6 cellular contexts compared by ENCODE assay signal in the genomic region with DNA sequence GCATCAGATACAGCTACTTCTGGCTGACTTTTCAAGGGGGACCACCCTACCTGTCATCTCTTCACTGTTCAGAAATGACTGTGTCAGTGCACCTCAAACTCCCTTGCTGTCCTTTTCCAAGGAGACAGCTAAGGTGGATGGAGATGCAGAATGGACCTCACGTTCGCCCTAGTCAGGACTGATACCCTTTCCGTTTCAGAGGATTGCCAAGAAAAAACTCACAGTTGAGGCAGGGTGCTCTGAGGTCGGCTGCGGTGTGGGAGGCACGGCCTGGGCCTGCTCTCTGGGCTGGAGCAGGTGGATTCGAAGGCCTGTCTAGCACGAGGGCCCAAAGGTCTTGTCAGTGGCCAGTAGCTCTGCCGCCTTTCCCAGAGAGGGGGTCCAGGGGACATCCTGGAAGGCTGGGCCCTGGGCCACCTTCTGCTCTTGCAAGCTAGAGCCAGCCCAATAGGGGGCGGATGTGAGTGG. TPM values are rescaled to one million over a fixed set of nuclear protein-coding genes. Genes with fewer than 3 reads are reported as not detected.
DNase-seq lines count a peak whose midpoint lies in the region; ATAC-seq, FAIRE-seq and TF ChIP-seq lines count a peak whose summit lies in the region.

No MANE protein-coding gene starts in this region.

- H4K20me1 ChIP-seq in keratinocyte (ENCODE audit: control insufficient read depth, extremely low read depth, insufficient read depth, low read length): no peaks in the 10 kb centered on the region

- ATAC-seq in HG02759 (IDR thresholded peaks at IDR 0.05; ENCODE audit: unreplicated experiment): peak; percentile 69
- peak; percentile 1 to 6 for ATAC-seq in activated T-cell treated with anti-CD3 and anti-CD28 coated beads, Interleukin-2, amount 50 U/mL, for 4 hours

- H3K4me1 Mint-ChIP-seq in activated T-cell treated with anti-CD3 and anti-CD28 coated beads, Interleukin-2, amount 50 U/mL, for 4 hours (ENCODE audit: low read depth): peaks cover 35% of the 10 kb centered on the region

- peaks cover 17% of the 10 kb centered on the region for H3K36me3 Mint-ChIP-seq in activated T-cell treated with anti-CD3 and anti-CD28 coated beads, Interleukin-2, amount 50 U/mL, for 4 hours (ENCODE audit: insufficient read depth)

- H3K27ac ChIP-seq in keratinocyte (ENCODE audit: control insufficient read depth, insufficient read depth, low read length) (no peak overlapping the region), temporal lobe (ENCODE audit: low read depth, low read length) (peak overlapping the region; percentile 63)

- H3K4me1 ChIP-seq in keratinocyte (ENCODE audit: control insufficient read depth, extremely low read depth, insufficient read depth, low read length): peaks cover 3% of the 10 kb centered on the region

- H3K27me3 Mint-ChIP-seq in activated T-cell treated with anti-CD3 and anti-CD28 coated beads, Interleukin-2, amount 50 U/mL, for 4 hours (ENCODE audit: low read depth): no peaks in the 10 kb centered on the region

- TF ChIP-seq CTCF in keratinocyte (optimal IDR thresholded peaks at IDR 0.05 in 1 of 3, IDR thresholded peaks at IDR 0.05 in 1 of 3, conservative IDR thresholded peaks at IDR 0.05 in 1 of 3; ENCODE audit: extremely low read depth in 1 of 3, insufficient read depth in 2 of 3, low read length in 3 of 3): peak in 1 of 3 experiments; percentile 67

- H2AFZ ChIP-seq in keratinocyte (ENCODE audit: control insufficient read depth, low read length): no peak overlapping the region

- H3K4me3 ChIP-seq in keratinocyte (ENCODE audit: control insufficient read depth in 2 of 3, extremely low read depth in 1 of 3, insufficient read depth in 2 of 3, low read depth in 1 of 3, low read length in 3 of 3): peak overlapping the region; percentile 46 to 72 (median 66)

- H3K9ac ChIP-seq in keratinocyte (ENCODE audit: control insufficient read depth, extremely low read depth, insufficient read depth, low read length): no peak overlapping the region

- no peak for FAIRE-seq in keratinocyte (lab: Jason Lieb, UNC)

- peak overlapping the region; percentile 97 for H3K4me3 Mint-ChIP-seq in activated T-cell treated with anti-CD3 and anti-CD28 coated beads, Interleukin-2, amount 50 U/mL, for 4 hours

- no peaks in the 10 kb centered on the region for H3K9me3 Mint-ChIP-seq in activated T-cell treated with anti-CD3 and anti-CD28 coated beads, Interleukin-2, amount 50 U/mL, for 4 hours

- no peaks in the 10 kb centered on the region for H3K9me3 ChIP-seq in keratinocyte (ENCODE audit: control insufficient read depth, low read depth, low read length)

- no peaks in the 10 kb centered on the region for H3K9me1 ChIP-seq in keratinocyte (ENCODE audit: control insufficient read depth, extremely low read depth, insufficient read depth, low read length)

- peak overlapping the region; percentile 86 for H3K4me2 ChIP-seq in keratinocyte (ENCODE audit: control insufficient read depth, extremely low read depth, insufficient read depth, low read depth, low read length)

- H3K36me3 ChIP-seq in keratinocyte (ENCODE audit: control insufficient read depth in 2 of 2, extremely low read depth in 1 of 2, insufficient read depth in 2 of 2, low read length in 2 of 2): peaks cover 17 to 25% of the 10 kb centered on the region in 2 experiments

- peak; percentile 76 for DNase-seq in activated T-cell treated with anti-CD3 and anti-CD28 coated beads, Interleukin-2, amount 50 U/mL, for 4 hours
- DNase-seq in keratinocyte (ENCODE audit: low read depth, low spot score) (no peak), NCI-H2171 treated with DMSO at 0.1 percent for 48 hours (lab: John Stamatoyannopoulos, UW) (no peak), AML-193 (lab: John Stamatoyannopoulos, UW) (no peak)

- H3K79me2 ChIP-seq in keratinocyte (ENCODE audit: control insufficient read depth, insufficient read depth, low read length): peaks cover 1% of the 10 kb centered on the region

- H3K27me3 ChIP-seq in keratinocyte (ENCODE audit: control insufficient read depth, extremely low read depth, insufficient read depth, low read length): no peaks in the 10 kb centered on the region

- dilution Hi-C loops in keratinocyte (cut with MboI; ENCODE audit: extremely low pct_ligation_motif_present, low sequenced_read_pairs): no loop called here

RNA-seq across cellular contexts. Expression of gene MSMP, which starts 2.2 kb away (rescaled TPM):
- total RNA-seq in activated T-cell treated with anti-CD3 and anti-CD28 coated beads, Interleukin-2, amount 50 U/mL, for 4 hours: 1 to 10 TPM in 1 of 3 donors, under 1 TPM in 2; 0.84 to 1.4 (median 0.86) TPM
- polyA plus RNA-seq in keratinocyte: not detected in 3 replicates
- polyA plus RNA-seq in keratinocyte (2011; ENCODE audit: low read depth): 0.57 TPM
- not detected in 2 replicates for polyA plus RNA-seq in keratinocyte (2011; cell fraction: cytosol; rRNA removed)
- not detected in 2 replicates for polyA plus RNA-seq in keratinocyte (2011; cell fraction: nucleus; rRNA removed)
- not detected in 2 replicates for polyA plus RNA-seq in keratinocyte (2012; ENCODE audit: low replicate concordance)
- not detected in 3 replicates for polyA minus RNA-seq in keratinocyte
- polyA minus RNA-seq in keratinocyte (2011; cell fraction: cytosol; rRNA and poly(A)+ RNA removed): not detected
- polyA minus RNA-seq in keratinocyte (2011; cell fraction: nucleus; rRNA and poly(A)+ RNA removed): not detected in 2 replicates
- total RNA-seq in temporal lobe: not detected

RNA-seq across cellular contexts. Expression of gene RGP1, which starts 7.2 kb away (rescaled TPM):
- 10 to 100 TPM; 14.3 to 15.3 (median 14.6) TPM for total RNA-seq in activated T-cell treated with anti-CD3 and anti-CD28 coated beads, Interleukin-2, amount 50 U/mL, for 4 hours
- 17.6 to 19.8 TPM (median 18.3 TPM) in 3 replicates for polyA plus RNA-seq in keratinocyte
- polyA plus RNA-seq in keratinocyte (2011; ENCODE audit: low read depth): 3.1 TPM
- polyA plus RNA-seq in keratinocyte (2011; cell fraction: cytosol; rRNA removed): 16.4 and 17.6 TPM in 2 replicates
- 33.5 and 35.2 TPM in 2 replicates for polyA plus RNA-seq in keratinocyte (2011; cell fraction: nucleus; rRNA removed)
- polyA plus RNA-seq in keratinocyte (2012; ENCODE audit: low replicate concordance): 9.1 and 17.9 TPM in 2 replicates
- 21.6 to 42.2 TPM (median 24.7 TPM) in 3 replicates for polyA minus RNA-seq in keratinocyte
- 13.2 TPM for polyA minus RNA-seq in keratinocyte (2011; cell fraction: cytosol; rRNA and poly(A)+ RNA removed)
- 11.6 and 16.5 TPM in 2 replicates for polyA minus RNA-seq in keratinocyte (2011; cell fraction: nucleus; rRNA and poly(A)+ RNA removed)
- 11.3 TPM for total RNA-seq in temporal lobe

RNA-seq across cellular contexts. Expression of gene GBA2, which starts 7.3 kb away (rescaled TPM):
- total RNA-seq in activated T-cell treated with anti-CD3 and anti-CD28 coated beads, Interleukin-2, amount 50 U/mL, for 4 hours: 10 to 100 TPM; 29.9 to 34.8 (median 33.2) TPM
- polyA plus RNA-seq in keratinocyte: 28.7 to 42.2 TPM (median 31.7 TPM) in 3 replicates
- polyA plus RNA-seq in keratinocyte (2011; ENCODE audit: low read depth): 27.2 TPM
- 10.6 and 13.0 TPM in 2 replicates for polyA plus RNA-seq in keratinocyte (2011; cell fraction: cytosol; rRNA removed)
- polyA plus RNA-seq in keratinocyte (2011; cell fraction: nucleus; rRNA removed): 177 and 188 TPM in 2 replicates
- 24.1 and 39.6 TPM in 2 replicates for polyA plus RNA-seq in keratinocyte (2012; ENCODE audit: low replicate concordance)
- 30.6 to 49.5 TPM (median 46.2 TPM) in 3 replicates for polyA minus RNA-seq in keratinocyte
- 15.9 TPM for polyA minus RNA-seq in keratinocyte (2011; cell fraction: cytosol; rRNA and poly(A)+ RNA removed)
- polyA minus RNA-seq in keratinocyte (2011; cell fraction: nucleus; rRNA and poly(A)+ RNA removed): 33.3 and 43.7 TPM in 2 replicates
- total RNA-seq in temporal lobe: 47.9 TPM

RNA-seq across cellular contexts. Expression of gene CREB3, which starts 23.8 kb away (rescaled TPM):
- total RNA-seq in activated T-cell treated with anti-CD3 and anti-CD28 coated beads, Interleukin-2, amount 50 U/mL, for 4 hours: 10 to 100 TPM; 22.9 to 27.5 (median 23.6) TPM
- 24.6 to 33.2 TPM (median 27.0 TPM) in 3 replicates for polyA plus RNA-seq in keratinocyte
- 9.8 TPM for polyA plus RNA-seq in keratinocyte (2011; ENCODE audit: low read depth)
- 28.5 and 33.1 TPM in 2 replicates for polyA plus RNA-seq in keratinocyte (2011; cell fraction: cytosol; rRNA removed)
- polyA plus RNA-seq in keratinocyte (2011; cell fraction: nucleus; rRNA removed): 18.5 and 22.8 TPM in 2 replicates
- 16.2 and 38.5 TPM in 2 replicates for polyA plus RNA-seq in keratinocyte (2012; ENCODE audit: low replicate concordance)
- polyA minus RNA-seq in keratinocyte: 16.6 to 46.4 TPM (median 17.6 TPM) in 3 replicates
- 16.1 TPM for polyA minus RNA-seq in keratinocyte (2011; cell fraction: cytosol; rRNA and poly(A)+ RNA removed)
- polyA minus RNA-seq in keratinocyte (2011; cell fraction: nucleus; rRNA and poly(A)+ RNA removed): 8.3 and 13.7 TPM in 2 replicates
- total RNA-seq in temporal lobe: 23.6 TPM

RNA-seq across cellular contexts. Expression of gene TLN1, which starts 24.3 kb away (rescaled TPM):
- 100 to 1,000 TPM; 210 to 252 (median 230) TPM for total RNA-seq in activated T-cell treated with anti-CD3 and anti-CD28 coated beads, Interleukin-2, amount 50 U/mL, for 4 hours
- 53.0 to 98.3 TPM (median 54.6 TPM) in 3 replicates for polyA plus RNA-seq in keratinocyte
- polyA plus RNA-seq in keratinocyte (2011; ENCODE audit: low read depth): 80.1 TPM
- 34.1 and 58.4 TPM in 2 replicates for polyA plus RNA-seq in keratinocyte (2011; cell fraction: cytosol; rRNA removed)
- 115 and 144 TPM in 2 replicates for polyA plus RNA-seq in keratinocyte (2011; cell fraction: nucleus; rRNA removed)
- polyA plus RNA-seq in keratinocyte (2012; ENCODE audit: low replicate concordance): 36.2 and 124 TPM in 2 replicates
- polyA minus RNA-seq in keratinocyte: 196 to 448 TPM (median 286 TPM) in 3 replicates
- 291 TPM for polyA minus RNA-seq in keratinocyte (2011; cell fraction: cytosol; rRNA and poly(A)+ RNA removed)
- 223 and 237 TPM in 2 replicates for polyA minus RNA-seq in keratinocyte (2011; cell fraction: nucleus; rRNA and poly(A)+ RNA removed)
- 21.6 TPM for total RNA-seq in temporal lobe
